Comparison of ENCODE assay signal across 9 cellular contexts in the genomic region with DNA sequence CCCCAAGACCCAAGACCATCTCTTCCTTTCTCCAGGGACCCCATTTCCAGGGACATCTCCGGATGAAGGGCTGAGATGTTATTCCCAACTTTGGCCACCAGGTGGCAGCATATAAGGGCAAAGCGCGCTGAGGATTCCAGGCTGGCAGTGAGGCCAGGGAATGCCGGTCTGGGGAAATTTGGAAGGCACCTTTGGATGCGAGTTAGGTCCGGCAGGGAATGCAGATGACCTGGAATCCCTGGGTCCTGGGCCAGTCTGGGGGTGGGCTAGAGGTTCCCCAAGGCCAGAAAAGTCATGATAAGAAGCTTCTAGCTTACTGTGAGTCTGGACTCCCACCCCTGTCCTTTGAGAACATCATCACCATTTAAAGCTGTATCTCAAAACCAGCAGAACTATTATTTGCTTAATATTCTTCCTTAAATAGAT. TPM values are rescaled to one million over a fixed set of nuclear protein-coding genes. Genes with fewer than 3 reads are reported as not detected.
DNase-seq lines count a peak whose midpoint lies in the region; ATAC-seq and TF ChIP-seq lines count a peak whose summit lies in the region.
"Had no signal": no experiment of that assay in that cellular context is flagged by ENCODE, and none has a peak within 500 bp of the region (broad histone marks: within the 10 kb centered on the region; RNA-seq: fewer than 3 reads in every experiment).

No MANE protein-coding gene starts in this region.

- ATAC-seq in SK-N-SH treated with all-trans-retinoic acid at 6 μM for 48 hours (peak; percentile 64), HG03196 (IDR thresholded peaks at IDR 0.05; ENCODE audit: unreplicated experiment) (no peak)

- H3K27me3 ChIP-seq in left ventricle myocardium inferior (ENCODE audit: low read depth), result peaks cover 49% of the 10 kb centered on the region

- no peaks in the 10 kb centered on the region for H3K36me3 ChIP-seq in left ventricle myocardium inferior

- no peak overlapping the region for H3K4me3 ChIP-seq in left ventricle myocardium inferior

- H3K9me3 ChIP-seq in left ventricle myocardium inferior (replicated peaks), result no peaks in the 10 kb centered on the region

- DNase-seq in DMS53 treated with DMSO at 0.1 percent for 48 hours (lab: John Stamatoyannopoulos, UW; ENCODE audit: unreplicated experiment) (peak; percentile 23), HuH-7.5 (ENCODE audit: low spot score) (peak; percentile 92), amniotic stem cell (lab: John Stamatoyannopoulos, UW) (peak; percentile 28), left ventricle myocardium inferior (peak; percentile 40), retina (peak; percentile 82), GOT3 (lab: John Stamatoyannopoulos, UW) (no peak)

- peak; percentile 92 for TF ChIP-seq CTCF in left ventricle myocardium inferior (IDR thresholded peaks at IDR 0.05; ENCODE audit: borderline replicate concordance)

- H3K4me1 ChIP-seq in left ventricle myocardium inferior, result peaks cover 13% of the 10 kb centered on the region

- no peak overlapping the region for H3K27ac ChIP-seq in left ventricle myocardium inferior (replicated peaks)

- intact Hi-C loops in left ventricle myocardium inferior (cut with micrococcal nuclease), result no loop called here

TF ChIP-seq in SK-N-SH treated with all-trans-retinoic acid at 6 μM for 48 hours, 23 proteins besides CTCF, POLR2A, EP300 and RAD21:
- TF ChIP-seq ZC3H10 (CRISPR knock-in tag; IDR thresholded peaks at IDR 0.05), result no peak
- TF ChIP-seq, protein P1, sequence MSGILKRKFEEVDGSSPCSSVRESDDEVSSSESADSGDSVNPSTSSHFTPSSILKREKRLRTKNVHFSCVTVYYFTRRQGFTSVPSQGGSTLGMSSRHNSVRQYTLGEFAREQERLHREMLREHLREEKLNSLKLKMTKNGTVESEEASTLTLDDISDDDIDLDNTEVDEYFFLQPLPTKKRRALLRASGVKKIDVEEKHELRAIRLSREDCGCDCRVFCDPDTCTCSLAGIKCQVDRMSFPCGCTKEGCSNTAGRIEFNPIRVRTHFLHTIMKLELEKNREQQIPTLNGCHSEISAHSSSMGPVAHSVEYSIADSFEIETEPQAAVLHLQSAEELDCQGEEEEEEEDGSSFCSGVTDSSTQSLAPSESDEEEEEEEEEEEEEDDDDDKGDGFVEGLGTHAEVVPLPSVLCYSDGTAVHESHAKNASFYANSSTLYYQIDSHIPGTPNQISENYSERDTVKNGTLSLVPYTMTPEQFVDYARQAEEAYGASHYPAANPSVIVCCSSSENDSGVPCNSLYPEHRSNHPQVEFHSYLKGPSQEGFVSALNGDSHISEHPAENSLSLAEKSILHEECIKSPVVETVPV (CRISPR knock-in tag; IDR thresholded peaks at IDR 0.05), result no peak
- TF ChIP-seq POU6F1 (CRISPR knock-in tag; IDR thresholded peaks at IDR 0.05; ENCODE audit: borderline replicate concordance, low read depth), result no peak
- TF ChIP-seq GLIS3 (CRISPR knock-in tag; IDR thresholded peaks at IDR 0.05), result no peak
- TF ChIP-seq ZNF70 (CRISPR knock-in tag; IDR thresholded peaks at IDR 0.05), result no peak
- no peak for TF ChIP-seq ISL1 (CRISPR knock-in tag; IDR thresholded peaks at IDR 0.05)
- TF ChIP-seq, protein P2, sequence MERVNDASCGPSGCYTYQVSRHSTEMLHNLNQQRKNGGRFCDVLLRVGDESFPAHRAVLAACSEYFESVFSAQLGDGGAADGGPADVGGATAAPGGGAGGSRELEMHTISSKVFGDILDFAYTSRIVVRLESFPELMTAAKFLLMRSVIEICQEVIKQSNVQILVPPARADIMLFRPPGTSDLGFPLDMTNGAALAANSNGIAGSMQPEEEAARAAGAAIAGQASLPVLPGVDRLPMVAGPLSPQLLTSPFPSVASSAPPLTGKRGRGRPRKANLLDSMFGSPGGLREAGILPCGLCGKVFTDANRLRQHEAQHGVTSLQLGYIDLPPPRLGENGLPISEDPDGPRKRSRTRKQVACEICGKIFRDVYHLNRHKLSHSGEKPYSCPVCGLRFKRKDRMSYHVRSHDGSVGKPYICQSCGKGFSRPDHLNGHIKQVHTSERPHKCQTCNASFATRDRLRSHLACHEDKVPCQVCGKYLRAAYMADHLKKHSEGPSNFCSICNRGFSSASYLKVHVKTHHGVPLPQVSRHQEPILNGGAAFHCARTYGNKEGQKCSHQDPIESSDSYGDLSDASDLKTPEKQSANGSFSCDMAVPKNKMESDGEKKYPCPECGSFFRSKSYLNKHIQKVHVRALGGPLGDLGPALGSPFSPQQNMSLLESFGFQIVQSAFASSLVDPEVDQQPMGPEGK (CRISPR knock-in tag; IDR thresholded peaks at IDR 0.05; ENCODE audit: borderline replicate concordance), result no peak
- TF ChIP-seq ZNF8 (CRISPR knock-in tag; IDR thresholded peaks at IDR 0.05), result no peak
- TF ChIP-seq ZFP3 (CRISPR knock-in tag; IDR thresholded peaks at IDR 0.05), result no peak
- no peak for TF ChIP-seq RARB (CRISPR knock-in tag; IDR thresholded peaks at IDR 0.05)
- TF ChIP-seq PPARA (CRISPR knock-in tag; IDR thresholded peaks at IDR 0.05; ENCODE audit: borderline replicate concordance), result no peak
- TF ChIP-seq ESRRG (CRISPR knock-in tag; IDR thresholded peaks at IDR 0.05), result no peak
- no peak for TF ChIP-seq OSR1 (CRISPR knock-in tag; IDR thresholded peaks at IDR 0.05)
TF ChIP-seq in SK-N-SH treated with all-trans-retinoic acid at 6 μM for 48 hours: peak in this region for 0.

RNA-seq across cellular contexts. Expression of gene CHST13, which starts 1.6 kb away (rescaled TPM):
- 0.11 TPM for total RNA-seq in left ventricle myocardium inferior
- total RNA-seq: temporal lobe had no signal

RNA-seq across cellular contexts. Expression of gene UROC1, which starts 4.8 kb away (rescaled TPM):
- total RNA-seq in left ventricle myocardium inferior, result not detected
- total RNA-seq: temporal lobe had no signal

RNA-seq across cellular contexts. Expression of gene C3orf22, which starts 36.4 kb away (rescaled TPM):
- total RNA-seq in left ventricle myocardium inferior, result not detected
- total RNA-seq: temporal lobe had no signal

RNA-seq across cellular contexts. Expression of gene ZXDC, which starts 46.7 kb away (rescaled TPM):
- 15.6 TPM for total RNA-seq in left ventricle myocardium inferior
